4 cellular contexts compared by ENCODE assay signal in the genomic region with DNA sequence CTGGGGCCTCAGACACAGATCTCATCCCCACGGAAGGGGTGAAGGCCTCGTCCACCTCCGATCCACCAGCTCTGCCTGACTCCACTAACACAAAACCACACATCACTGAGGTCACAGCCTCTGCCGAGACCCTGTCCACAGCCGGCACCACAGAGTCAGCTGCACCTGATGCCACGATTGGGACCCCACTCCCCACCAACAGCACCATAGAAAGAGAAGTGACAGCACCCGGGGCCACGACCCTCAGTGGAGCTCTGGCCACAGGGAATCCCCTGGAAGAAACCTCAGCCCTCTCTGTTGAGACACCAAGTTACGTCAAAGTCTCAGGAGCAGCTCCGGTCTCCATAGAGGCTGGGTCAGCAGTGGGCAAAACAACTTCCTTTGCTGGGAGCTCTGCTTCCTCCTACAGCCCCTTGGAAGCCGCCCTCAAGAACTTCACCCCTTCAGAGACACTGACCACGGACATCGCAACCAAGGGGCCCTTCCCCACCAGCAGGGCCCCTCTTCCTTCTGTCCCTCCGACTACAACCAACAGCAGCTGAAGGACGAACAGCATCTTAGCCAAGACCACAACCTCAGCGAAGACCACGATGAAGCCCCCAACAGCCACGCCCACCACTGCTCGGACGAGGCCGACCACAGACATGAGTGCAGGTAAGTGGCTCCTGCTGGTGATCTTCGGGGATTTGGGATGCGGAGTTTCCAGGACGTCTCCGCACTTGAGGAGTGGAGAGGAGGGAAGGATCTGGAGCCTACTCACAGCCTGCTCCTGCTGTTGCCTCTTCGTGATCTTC. TPM values are rescaled to one million over a fixed set of nuclear protein-coding genes. Genes with fewer than 3 reads are reported as not detected.
"Had no signal": no experiment of that assay in that cellular context is flagged by ENCODE, and none has a peak within 500 bp of the region (broad histone marks: within the 10 kb centered on the region; RNA-seq: fewer than 3 reads in every experiment).

No MANE protein-coding gene starts in this region.

RNA-seq across cellular contexts. Expression of a gene that starts 36.0 kb away (rescaled TPM):
- total RNA-seq: activated CD8-positive, alpha-beta T cell treated with anti-CD3 and anti-CD28 coated beads for 36 hours; activated naive CD8-positive, alpha-beta T cell treated with anti-CD3 and anti-CD28 coated beads for 36 hours; OCI-LY7; T-helper 2 cell treated with Interferon-gamma antibody and Interleukin-4, amounts not matched to agents 100 ng/mL and 5 ng/mL, for 36 hours had no signal
